8 cellular contexts compared by ENCODE assay signal in the genomic region with DNA sequence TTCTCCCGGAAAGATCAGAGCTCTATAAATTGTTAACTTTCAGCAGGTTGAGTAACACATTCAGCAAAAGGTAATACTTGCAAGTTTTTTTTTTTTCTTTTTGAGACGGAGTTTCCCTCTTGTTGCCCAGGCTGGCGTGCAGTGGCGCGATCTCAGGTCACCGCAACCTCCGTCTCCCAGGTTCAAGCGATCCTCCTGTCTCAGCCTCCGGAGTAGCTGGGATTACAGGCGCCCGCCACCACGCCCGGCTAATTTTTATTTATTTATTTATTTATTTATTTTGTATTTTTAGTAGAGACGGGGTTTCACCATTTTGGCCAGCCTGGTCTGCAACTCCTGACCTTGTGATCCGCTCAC. TPM values are rescaled to one million over a fixed set of nuclear protein-coding genes. Genes with fewer than 3 reads are reported as not detected.
A peak's percentile ranks its signal among the peaks of the same experiment; 100 is the strongest.
DNase-seq lines count a peak whose midpoint lies in the region; ATAC-seq and TF ChIP-seq lines count a peak whose summit lies in the region.
"Not testable (repeated sequence)": the region's sequence is repeated elsewhere in the genome, so short reads cannot be mapped to it uniquely, and the experiment has no call there.

No MANE protein-coding gene starts in this region.

- not testable (repeated sequence) for H3K27me3 Mint-ChIP-seq in CD4-positive, alpha-beta memory T cell; activated CD4-positive, alpha-beta T cell treated with anti-CD3 and anti-CD28 coated beads for 36 hours; osteocyte (ENCODE audit: unreplicated experiment)

- DNase-seq in CD4-positive, alpha-beta memory T cell; Karpas-422; activated CD4-positive, alpha-beta T cell treated with anti-CD3 and anti-CD28 coated beads for 36 hours; esophagus squamous epithelium (lab: John Stamatoyannopoulos, UW); right lobe of liver; osteocyte (ENCODE audit: extremely low spot score, unreplicated experiment); thoracic aorta (ENCODE audit: low spot score): not testable (repeated sequence)
- DNase-seq in body of pancreas: peak in 1 of 4 donors; percentile 19

- peak overlapping the region; percentile 63 for H2AFZ ChIP-seq in Karpas-422 (ENCODE audit: low read length)

- H3K9ac ChIP-seq in Karpas-422 (ENCODE audit: low read length): peak overlapping the region; percentile 91

- H4K20me1 ChIP-seq in Karpas-422 (ENCODE audit: insufficient read depth, low read depth, low read length): not testable (repeated sequence)

- peaks cover 14 to 19% of the 10 kb centered on the region in 2 donors for H3K36me3 Mint-ChIP-seq in CD4-positive, alpha-beta memory T cell
- not testable (repeated sequence) for H3K36me3 Mint-ChIP-seq in activated CD4-positive, alpha-beta T cell treated with anti-CD3 and anti-CD28 coated beads for 36 hours (ENCODE audit: low read depth)
- H3K36me3 Mint-ChIP-seq in osteocyte (ENCODE audit: unreplicated experiment): peaks cover 16% of the 10 kb centered on the region

- peak overlapping the region; percentile 93 for H3K4me2 ChIP-seq in Karpas-422 (ENCODE audit: low read depth, low read length, poor library complexity, severe bottlenecking)

- peak overlapping the region; percentile 90 to 99 (median 96) for H3K4me3 Mint-ChIP-seq in CD4-positive, alpha-beta memory T cell
- peak overlapping the region; percentile 85 for H3K4me3 Mint-ChIP-seq in activated CD4-positive, alpha-beta T cell treated with anti-CD3 and anti-CD28 coated beads for 36 hours
- peak overlapping the region; percentile 94 for H3K4me3 Mint-ChIP-seq in osteocyte (ENCODE audit: unreplicated experiment)

- peak overlapping the region; percentile 75 to 84 for H3K4me3 ChIP-seq in CD4-positive, alpha-beta memory T cell (ENCODE audit: low read length in 2 of 2)
- peak overlapping the region; percentile 98 for H3K4me3 ChIP-seq in Karpas-422 (ENCODE audit: low read length)
- peak overlapping the region in 1 of 2 donors; percentile 88 for H3K4me3 ChIP-seq in body of pancreas
- peak overlapping the region; percentile 72 to 92 (median 76) for H3K4me3 ChIP-seq in esophagus squamous epithelium
- H3K4me3 ChIP-seq in right lobe of liver: peak overlapping the region; percentile 68 to 95 (median 92)
- H3K4me3 ChIP-seq in thoracic aorta: peak overlapping the region; percentile 90

- H3K27ac ChIP-seq in CD4-positive, alpha-beta memory T cell (ENCODE audit: low read depth, low read length): peak overlapping the region; percentile 66
- not testable (repeated sequence) for H3K27ac ChIP-seq in Karpas-422 (ENCODE audit: low read length)
- H3K27ac ChIP-seq in body of pancreas (peak overlapping the region; percentile 65 to 94 (median 83)), esophagus squamous epithelium (peak overlapping the region; percentile 86 to 94 (median 88)), right lobe of liver (peak overlapping the region; percentile 39 to 87 (median 87)), thoracic aorta (peak overlapping the region; percentile 71)

- not testable (repeated sequence) for ATAC-seq in activated CD4-positive, alpha-beta T cell treated with anti-CD3 and anti-CD28 coated beads for 36 hours; body of pancreas; right lobe of liver; thoracic aorta (ENCODE audit: insufficient number of reproducible peaks, low FRiP score, low read depth)

- H3K27me3 ChIP-seq in CD4-positive, alpha-beta memory T cell (ENCODE audit: insufficient read depth, low read length); Karpas-422 (ENCODE audit: low read length); body of pancreas; esophagus squamous epithelium; right lobe of liver; thoracic aorta (replicated peaks; ENCODE audit: insufficient read depth): not testable (repeated sequence)

- H3K36me3 ChIP-seq in CD4-positive, alpha-beta memory T cell (ENCODE audit: insufficient read depth, low read length); Karpas-422 (ENCODE audit: insufficient read depth, low read length); body of pancreas (replicated peaks in 1 of 2; ENCODE audit: insufficient read depth in 1 of 2, low read depth in 2 of 2); right lobe of liver; thoracic aorta: not testable (repeated sequence)
- H3K36me3 ChIP-seq in esophagus squamous epithelium: peaks cover 0 to 16% (median 4%) of the 10 kb centered on the region in 3 donors

- not testable (repeated sequence) for TF ChIP-seq CTCF in body of pancreas (IDR thresholded peaks at IDR 0.05); esophagus squamous epithelium (IDR thresholded peaks at IDR 0.05); right lobe of liver (IDR thresholded peaks at IDR 0.05); osteocyte (IDR thresholded peaks at IDR 0.05); thoracic aorta (IDR thresholded peaks at IDR 0.05)

- H3K9me2 ChIP-seq in Karpas-422 (replicated peaks; ENCODE audit: insufficient read depth, low read length): not testable (repeated sequence)

- not testable (repeated sequence) for H3K9me3 Mint-ChIP-seq in CD4-positive, alpha-beta memory T cell; activated CD4-positive, alpha-beta T cell treated with anti-CD3 and anti-CD28 coated beads for 36 hours (ENCODE audit: low read depth); osteocyte (ENCODE audit: unreplicated experiment)

- H3K27ac Mint-ChIP-seq in CD4-positive, alpha-beta memory T cell: peak overlapping the region; percentile 82 to 96 (median 95)
- peak overlapping the region; percentile 87 for H3K27ac Mint-ChIP-seq in activated CD4-positive, alpha-beta T cell treated with anti-CD3 and anti-CD28 coated beads for 36 hours
- peak overlapping the region; percentile 97 for H3K27ac Mint-ChIP-seq in osteocyte (ENCODE audit: unreplicated experiment)

- peaks cover 45% of the 10 kb centered on the region for H3K79me2 ChIP-seq in Karpas-422 (ENCODE audit: low read length)

- H3K4me1 ChIP-seq in CD4-positive, alpha-beta memory T cell (ENCODE audit: insufficient read depth, low read length): peaks cover 28% of the 10 kb centered on the region
- H3K4me1 ChIP-seq in Karpas-422 (ENCODE audit: low read length): peaks cover 29% of the 10 kb centered on the region
- H3K4me1 ChIP-seq in body of pancreas: peaks cover 22% of the 10 kb centered on the region
- H3K4me1 ChIP-seq in esophagus squamous epithelium: peaks cover 14 to 41% (median 15%) of the 10 kb centered on the region in 3 donors
- H3K4me1 ChIP-seq in right lobe of liver: peaks cover 0 to 23% (median 0%) of the 10 kb centered on the region in 4 donors
- peaks cover 11 to 13% of the 10 kb centered on the region in 2 donors for H3K4me1 ChIP-seq in thoracic aorta (ENCODE audit: control insufficient read depth in 1 of 2, low read depth in 2 of 2)

- H3K9me3 ChIP-seq in CD4-positive, alpha-beta memory T cell (ENCODE audit: control insufficient read depth in 1 of 2, low read length in 2 of 2); Karpas-422 (ENCODE audit: low read length); body of pancreas; esophagus squamous epithelium; right lobe of liver; thoracic aorta: not testable (repeated sequence)

- TF ChIP-seq POLR2A in body of pancreas (IDR thresholded peaks at IDR 0.05); esophagus squamous epithelium (IDR thresholded peaks at IDR 0.05); right lobe of liver (IDR thresholded peaks at IDR 0.05): not testable (repeated sequence)

- CTCF ChIA-PET in CD4-positive, alpha-beta memory T cell (lab: Charles Lee; ENCODE audit: partially characterized antibody): interaction anchor here (1.1 to 1.9 kb wide), 6 partner anchors 8 to 685 kb away, joined by 3 to 19 read pairs (median 3); no protein-coding TSS in a partner anchor
- CTCF ChIA-PET in activated CD4-positive, alpha-beta T cell treated with anti-CD3 and anti-CD28 coated beads for 36 hours (lab: Charles Lee): interaction anchor here (0.5 to 2.2 kb wide), 6 partner anchors 20 to 488 kb away, joined by 3 to 12 read pairs (median 4); no protein-coding TSS in a partner anchor

- intact Hi-C loops in CD4-positive, alpha-beta memory T cell (cut with micrococcal nuclease): loop anchor here (2.0 to 5.0 kb wide), 3 partner anchors 64 to 143 kb away; partner anchors contain the start of genes OSBPL11 and ZNF148
- intact Hi-C loops in activated CD4-positive, alpha-beta T cell treated with anti-CD3 and anti-CD28 coated beads for 36 hours (cut with DNase I, micrococcal nuclease): loop anchor here in 1 of 2 experiments (1.0 to 10.0 kb wide), 6 partner anchors 8 to 954 kb away; partner anchors contain the start of genes OSBPL11 and ZXDC
- intact Hi-C loops in body of pancreas (cut with DNase I); esophagus squamous epithelium (cut with DNase I); right lobe of liver (cut with DNase I): not testable (repeated sequence)

- H3K4me1 Mint-ChIP-seq in CD4-positive, alpha-beta memory T cell: peaks cover 21 to 42% (median 34%) of the 10 kb centered on the region in 4 donors
- peaks cover 37% of the 10 kb centered on the region for H3K4me1 Mint-ChIP-seq in activated CD4-positive, alpha-beta T cell treated with anti-CD3 and anti-CD28 coated beads for 36 hours
- H3K4me1 Mint-ChIP-seq in osteocyte (ENCODE audit: unreplicated experiment): peaks cover 23% of the 10 kb centered on the region

- 63 to 66% methylated on average over 15 of the region's 15 CpGs for WGBS in body of pancreas, 2 donors
- 62 to 74% methylated on average over 14 to 15 of the region's 15 CpGs for WGBS in esophagus squamous epithelium, 2 donors
- 18% methylated on average over 15 of the region's 15 CpGs for WGBS in right lobe of liver (ENCODE audit: insufficient coverage, low coverage, low lambda C conversion rate, missing lambda C conversion rate)

- POLR2A ChIA-PET in CD4-positive, alpha-beta memory T cell (lab: Charles Lee; ENCODE audit: partially characterized antibody): interaction anchor here (0.9 to 2.7 kb wide), 5 partner anchors 9 to 145 kb away, joined by 3 to 13 read pairs (median 4); partner anchors contain the start of genes OSBPL11 and ZNF148
- POLR2A ChIA-PET in activated CD4-positive, alpha-beta T cell treated with anti-CD3 and anti-CD28 coated beads for 36 hours (lab: Charles Lee): not testable (repeated sequence)

RNA-seq across cellular contexts. Expression of gene SNX4, which starts 0.5 kb away (rescaled TPM):
- total RNA-seq in CD4-positive, alpha-beta memory T cell: 10 to 100 TPM; 23.0 to 23.6 TPM
- polyA plus RNA-seq in CD4-positive, alpha-beta memory T cell: 10 to 100 TPM; 24.2 to 28.6 TPM
- 45.8 and 47.0 TPM in 2 replicates for total RNA-seq in Karpas-422 (2014; rRNA removed; shearing (Covaris generic); ENCODE audit: low replicate concordance)
- 10 to 100 TPM; 36.2 to 36.3 TPM for total RNA-seq in activated CD4-positive, alpha-beta T cell treated with anti-CD3 and anti-CD28 coated beads for 36 hours
- total RNA-seq in body of pancreas (10 to 100 TPM; 32.3 to 38.4 TPM), esophagus squamous epithelium (10 to 100 TPM; 34.5 to 47.9 (median 42.8) TPM), right lobe of liver (10 to 100 TPM; 27.4 to 38.4 (median 33.2) TPM), osteocyte (50.9 and 54.4 TPM in 2 replicates), thoracic aorta (10 to 100 TPM; 26.4 to 29.9 TPM)
